In genomic region chr7:24951441-24951840, GRCh38 we compare ENCODE assay signal across 27 cellular contexts.
"Had no signal": no experiment of that assay in that cellular context is flagged by ENCODE, and none has a peak within 500 bp of the region (broad histone marks: within the 10 kb centered on the region; RNA-seq: fewer than 3 reads in every experiment).

No MANE protein-coding gene starts in this region.

- H3K27me3 ChIP-seq: brain microvascular endothelial cell, hepatocyte, ovary, thyroid gland, upper lobe of right lung had no signal

- H3K4me2 ChIP-seq: hepatocyte had no signal

- FAIRE-seq: frontal cortex had no signal

- H3K36me3 ChIP-seq: brain microvascular endothelial cell, ovary, thyroid gland, upper lobe of right lung had no signal

- H3K9me3 Mint-ChIP-seq: activated CD4-positive, alpha-beta memory T cell treated with anti-CD3 and anti-CD28 coated beads, Interleukin-2, amount 10 ng/mL, durations not matched to agents 7 days and 5 days; activated CD4-positive, alpha-beta T cell treated with anti-CD3 and anti-CD28 coated beads, Interleukin-2, amount 10 ng/mL, durations not matched to agents 24 days and 14 days; activated naive CD4-positive, alpha-beta T cell treated with anti-CD3 and anti-CD28 coated beads, Interleukin-2, amount 50 U/mL, for 24 hours; activated T-cell treated with anti-CD3 and anti-CD28 coated beads, Interleukin-2, amount 50 U/mL, for 72 hours; natural killer cell; stimulated activated naive CD8-positive, alpha-beta T cell treated with anti-CD3 and anti-CD28 coated beads, Interleukin-15, Interleukin-2, amounts not matched to agents 100 ng/mL and 50 ng/mL, for 24 hours had no signal

- ATAC-seq: activated CD4-positive, CD25-positive, alpha-beta regulatory T cell treated with anti-CD3 and anti-CD28 coated beads, Interleukin-2, amount 50 U/mL, for 24 hours; activated T-cell treated with anti-CD3 and anti-CD28 coated beads, Interleukin-2, amount 50 U/mL, for 72 hours; left ventricle myocardium superior; natural killer cell; psoas muscle; right cardiac atrium; T-helper 17 cell; upper lobe of right lung had no signal

- H3K4me1 ChIP-seq: psoas muscle, upper lobe of right lung had no signal

- H3K27ac Mint-ChIP-seq: activated CD4-positive, alpha-beta memory T cell treated with anti-CD3 and anti-CD28 coated beads, Interleukin-2, amount 10 ng/mL, durations not matched to agents 7 days and 5 days; activated CD4-positive, alpha-beta T cell treated with anti-CD3 and anti-CD28 coated beads, Interleukin-2, amount 10 ng/mL, durations not matched to agents 24 days and 14 days; activated naive CD4-positive, alpha-beta T cell treated with anti-CD3 and anti-CD28 coated beads, Interleukin-2, amount 50 U/mL, for 24 hours; activated T-cell treated with anti-CD3 and anti-CD28 coated beads, Interleukin-2, amount 50 U/mL, for 72 hours; stimulated activated naive CD8-positive, alpha-beta T cell treated with anti-CD3 and anti-CD28 coated beads, Interleukin-15, Interleukin-2, amounts not matched to agents 100 ng/mL and 50 ng/mL, for 24 hours had no signal

- DNase-seq: activated CD4-positive, alpha-beta memory T cell treated with anti-CD3 and anti-CD28 coated beads, Interleukin-2, amount 10 ng/mL, durations not matched to agents 7 days and 5 days; activated CD4-positive, alpha-beta T cell treated with anti-CD3 and anti-CD28 coated beads, Interleukin-2, amount 10 ng/mL, durations not matched to agents 24 days and 14 days; activated effector memory CD4-positive, alpha-beta T cell treated with anti-CD3 and anti-CD28 coated beads, Interleukin-2, amount 50 U/mL, for 16 hours; activated T-cell treated with anti-CD3 and anti-CD28 coated beads, Interleukin-2, amount 50 U/mL, for 72 hours; aorta; brain microvascular endothelial cell; caudate nucleus; dermis blood vessel endothelial cell; effector CD8-positive, alpha-beta T cell; glutamatergic neuron; left ventricle myocardium superior; mammary epithelial cell; midbrain; natural killer cell; ovary; psoas muscle; right cardiac atrium; stimulated activated CD4-positive, alpha-beta T cell treated with anti-CD3 and anti-CD28 coated beads, Interleukin-4, amount 100 ng/mL, for 24 hours; substantia nigra; T-helper 17 cell; thyroid gland; upper lobe of right lung had no signal

- H3K27me3 Mint-ChIP-seq: activated CD4-positive, alpha-beta memory T cell treated with anti-CD3 and anti-CD28 coated beads, Interleukin-2, amount 10 ng/mL, durations not matched to agents 7 days and 5 days; activated CD4-positive, alpha-beta T cell treated with anti-CD3 and anti-CD28 coated beads, Interleukin-2, amount 10 ng/mL, durations not matched to agents 24 days and 14 days; activated naive CD4-positive, alpha-beta T cell treated with anti-CD3 and anti-CD28 coated beads, Interleukin-2, amount 50 U/mL, for 24 hours; stimulated activated naive CD8-positive, alpha-beta T cell treated with anti-CD3 and anti-CD28 coated beads, Interleukin-15, Interleukin-2, amounts not matched to agents 100 ng/mL and 50 ng/mL, for 24 hours; T-helper 17 cell had no signal

- H3K4me3 Mint-ChIP-seq: activated CD4-positive, alpha-beta memory T cell treated with anti-CD3 and anti-CD28 coated beads, Interleukin-2, amount 10 ng/mL, durations not matched to agents 7 days and 5 days; activated CD4-positive, alpha-beta T cell treated with anti-CD3 and anti-CD28 coated beads, Interleukin-2, amount 10 ng/mL, durations not matched to agents 24 days and 14 days; activated naive CD4-positive, alpha-beta T cell treated with anti-CD3 and anti-CD28 coated beads, Interleukin-2, amount 50 U/mL, for 24 hours; activated T-cell treated with anti-CD3 and anti-CD28 coated beads, Interleukin-2, amount 50 U/mL, for 72 hours; natural killer cell; stimulated activated naive CD8-positive, alpha-beta T cell treated with anti-CD3 and anti-CD28 coated beads, Interleukin-15, Interleukin-2, amounts not matched to agents 100 ng/mL and 50 ng/mL, for 24 hours; T-helper 17 cell had no signal

- H3K9me3 ChIP-seq: ovary, psoas muscle, thyroid gland, upper lobe of right lung had no signal

- H2AFZ ChIP-seq: hepatocyte had no signal

- H3K36me3 Mint-ChIP-seq: natural killer cell had no signal

- H3K4me3 ChIP-seq: hepatocyte, ovary, psoas muscle, thyroid gland, upper lobe of right lung had no signal

- H3K27ac ChIP-seq: brain microvascular endothelial cell, hepatocyte, ovary, psoas muscle, thyroid gland, upper lobe of right lung had no signal
